23 cellular contexts compared by ENCODE assay signal in the genomic region with DNA sequence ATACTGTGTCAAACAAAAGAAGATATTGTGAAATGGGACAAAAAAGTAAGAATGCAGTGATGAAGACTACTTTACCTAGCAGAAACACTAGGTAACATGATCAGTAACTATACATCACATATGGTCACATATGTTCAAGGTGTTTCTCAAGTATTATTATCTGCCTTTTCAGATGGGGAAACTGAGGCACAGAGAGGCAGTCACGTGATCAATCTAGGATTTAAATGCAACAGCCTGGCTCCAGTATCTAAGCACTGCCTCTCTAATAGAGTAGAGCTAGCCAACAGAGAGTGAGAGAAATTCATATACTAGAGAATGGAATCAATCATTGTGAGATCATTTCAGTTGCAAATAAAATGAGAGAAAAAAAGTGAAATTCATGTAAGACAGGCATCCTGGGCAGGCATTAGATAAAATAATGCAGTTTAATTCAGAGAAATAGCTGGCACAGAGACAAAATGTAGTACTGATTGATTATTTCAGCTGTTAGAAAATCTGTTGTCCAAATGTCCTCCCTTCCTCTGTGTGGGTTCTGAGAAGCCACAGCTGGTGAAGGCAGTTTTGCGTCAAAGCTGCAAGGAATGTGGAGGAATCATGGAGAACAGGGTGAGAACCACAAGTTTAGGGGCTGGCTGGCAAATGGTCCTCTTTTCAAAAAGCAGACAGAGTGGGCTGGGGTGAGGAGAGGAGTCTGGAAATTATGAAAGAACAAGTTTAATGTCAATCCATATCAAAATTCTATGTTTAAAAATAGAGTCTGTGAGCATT. TPM values are rescaled to one million over a fixed set of nuclear protein-coding genes. Genes with fewer than 3 reads are reported as not detected.
A peak's percentile ranks its signal among the peaks of the same experiment; 100 is the strongest.
DNase-seq lines count a peak whose midpoint lies in the region; ATAC-seq, FAIRE-seq and TF ChIP-seq lines count a peak whose summit lies in the region.
"Had no signal": no experiment of that assay in that cellular context is flagged by ENCODE, and none has a peak within 500 bp of the region (broad histone marks: within the 10 kb centered on the region; RNA-seq: fewer than 3 reads in every experiment).

No MANE protein-coding gene starts in this region.

- POLR2A ChIA-PET in GM12878 (lab: Charles Lee), result interaction anchor here (0.6 kb wide), 1 partner anchor 9 kb away, joined by 3 read pairs; no protein-coding TSS in a partner anchor
- POLR2A ChIA-PET in CD8-positive, alpha-beta T cell (lab: Charles Lee), result no interaction called here

- peak overlapping the region; percentile 31 for H3K4me3 Mint-ChIP-seq in glutamatergic neuron (ENCODE audit: unreplicated experiment)
- H3K4me3 Mint-ChIP-seq in CD8-positive, alpha-beta T cell, result no peak overlapping the region
- H3K4me3 Mint-ChIP-seq: activated CD4-positive, alpha-beta T cell treated with anti-CD3 and anti-CD28 coated beads, Interleukin-2, amount 10 ng/mL, durations not matched to agents 7 days and 5 days; activated naive CD8-positive, alpha-beta T cell; natural killer cell treated with Interleukin-12 subunit alpha and Interleukin-12 subunit beta and Interleukin-15 and Interleukin-18, amount 100 ng/mL, for 72 hours; stimulated activated naive CD8-positive, alpha-beta T cell treated with anti-CD3 and anti-CD28 coated beads, Interleukin-15, amount 100 ng/mL, for 72 hours had no signal

- in situ Hi-C loops in GM12878 (cut with MboI), result no loop called here

- H3K36me3 ChIP-seq in GM12878 (ENCODE audit: control insufficient read depth in 2 of 2, insufficient read depth in 2 of 2, low read length in 1 of 2), result no peaks in the 10 kb centered on the region
- H3K36me3 ChIP-seq in CD8-positive, alpha-beta T cell (ENCODE audit: insufficient read depth, low read length), result no peaks in the 10 kb centered on the region
- H3K36me3 ChIP-seq: gastrocnemius medialis, spleen, tibial nerve had no signal

- H3K9me3 Mint-ChIP-seq in glutamatergic neuron (ENCODE audit: unreplicated experiment), result peaks cover 11% of the 10 kb centered on the region
- no peaks in the 10 kb centered on the region for H3K9me3 Mint-ChIP-seq in CD8-positive, alpha-beta T cell
- H3K9me3 Mint-ChIP-seq: activated CD4-positive, alpha-beta T cell treated with anti-CD3 and anti-CD28 coated beads, Interleukin-2, amount 10 ng/mL, durations not matched to agents 7 days and 5 days; natural killer cell treated with Interleukin-12 subunit alpha and Interleukin-12 subunit beta and Interleukin-15 and Interleukin-18, amount 100 ng/mL, for 72 hours; stimulated activated naive CD8-positive, alpha-beta T cell treated with anti-CD3 and anti-CD28 coated beads, Interleukin-15, amount 100 ng/mL, for 72 hours had no signal

- no peak for TF ChIP-seq POLR2A in GM12878 (IDR thresholded peaks at IDR 0.05; ENCODE audit: low read depth, low read length)

- H3K36me3 Mint-ChIP-seq in glutamatergic neuron (ENCODE audit: unreplicated experiment), result no peaks in the 10 kb centered on the region
- H3K36me3 Mint-ChIP-seq in CD8-positive, alpha-beta T cell, result no peaks in the 10 kb centered on the region
- H3K36me3 Mint-ChIP-seq: activated naive CD8-positive, alpha-beta T cell; natural killer cell treated with Interleukin-12 subunit alpha and Interleukin-12 subunit beta and Interleukin-15 and Interleukin-18, amount 100 ng/mL, for 72 hours had no signal

- intact Hi-C loops in GM12878 (cut with micrococcal nuclease; ENCODE audit: unreplicated experiment), result no loop called here
- intact Hi-C loops in CD8-positive, alpha-beta T cell (cut with DNase I, micrococcal nuclease), result loop anchor here in 1 of 2 experiments (10.0 kb wide), 1 partner anchor 254 kb away; no protein-coding TSS in a partner anchor

- H3K4me2 ChIP-seq in GM12878 (ENCODE audit: control insufficient read depth, insufficient read depth), result no peak overlapping the region

- H2AFZ ChIP-seq in GM12878 (ENCODE audit: control insufficient read depth, low read depth, low read length), result no peak overlapping the region

- no peaks in the 10 kb centered on the region; the same call in 1 of the 2 replicates for H4K20me1 ChIP-seq in GM12878 (ENCODE audit: control insufficient read depth, insufficient read depth)

- H3K27me3 Mint-ChIP-seq in glutamatergic neuron (ENCODE audit: unreplicated experiment), result peaks cover 2% of the 10 kb centered on the region
- H3K27me3 Mint-ChIP-seq in CD8-positive, alpha-beta T cell (ENCODE audit: low read depth), result peaks cover 10% of the 10 kb centered on the region
- H3K27me3 Mint-ChIP-seq: activated naive CD8-positive, alpha-beta T cell had no signal

- no peaks in the 10 kb centered on the region for H3K9me3 ChIP-seq in GM12878 (replicated peaks; ENCODE audit: control insufficient read depth, insufficient read depth, low read length)
- no peaks in the 10 kb centered on the region for H3K9me3 ChIP-seq in CD8-positive, alpha-beta T cell (ENCODE audit: low read length)
- H3K9me3 ChIP-seq: gastrocnemius medialis, spleen, tibial nerve had no signal

- no peak overlapping the region for H3K9ac ChIP-seq in GM12878 (ENCODE audit: control insufficient read depth, insufficient read depth, low read length)

- SMC1A ChIA-PET in GM12878 (lab: Charles Lee; ENCODE audit: uncharacterized antibody, unreplicated experiment), result interaction anchor here (1.2 to 1.3 kb wide), 2 partner anchors 21 to 40 kb away, joined by 3 read pairs; no protein-coding TSS in a partner anchor

- no peak for ATAC-seq in GM12878
- no peak for ATAC-seq in CD8-positive, alpha-beta T cell
- ATAC-seq: gastrocnemius medialis; HCT116; natural killer cell treated with Interleukin-12 subunit alpha and Interleukin-12 subunit beta and Interleukin-15 and Interleukin-18, amount 100 ng/mL, for 72 hours; stimulated activated naive CD8-positive, alpha-beta T cell treated with anti-CD3 and anti-CD28 coated beads, Interleukin-15, amount 100 ng/mL, for 72 hours had no signal

- H3K27ac ChIP-seq in GM12878 (ENCODE audit: control insufficient read depth, insufficient read depth), result no peak overlapping the region
- no peak overlapping the region for H3K27ac ChIP-seq in CD8-positive, alpha-beta T cell (ENCODE audit: low read depth, low read length)
- H3K27ac ChIP-seq: gastrocnemius medialis, tibial nerve had no signal

- no peaks in the 10 kb centered on the region for H3K27me3 ChIP-seq in GM12878 (replicated peaks in 1 of 2; ENCODE audit: control insufficient read depth in 2 of 2, insufficient read depth in 2 of 2, low read length in 1 of 2)
- no peaks in the 10 kb centered on the region for H3K27me3 ChIP-seq in CD8-positive, alpha-beta T cell (ENCODE audit: insufficient read depth, low read length)
- H3K27me3 ChIP-seq: gastrocnemius medialis, spleen, tibial nerve had no signal

- H3K4me3 ChIP-seq in GM12878 (no peak overlapping the region), skeletal muscle cell (ENCODE audit: low read depth, low read length) (no peak overlapping the region)
- H3K4me3 ChIP-seq in CD8-positive, alpha-beta T cell (ENCODE audit: low read depth, low read length), result no peak overlapping the region
- H3K4me3 ChIP-seq: gastrocnemius medialis, spleen, tibial nerve had no signal

- peaks cover 25% of the 10 kb centered on the region for H3K4me1 Mint-ChIP-seq in glutamatergic neuron (ENCODE audit: low read depth, unreplicated experiment)
- H3K4me1 Mint-ChIP-seq in CD8-positive, alpha-beta T cell (ENCODE audit: low read depth), result no peaks in the 10 kb centered on the region
- H3K4me1 Mint-ChIP-seq: activated CD4-positive, alpha-beta T cell treated with anti-CD3 and anti-CD28 coated beads, Interleukin-2, amount 10 ng/mL, durations not matched to agents 7 days and 5 days; stimulated activated naive CD8-positive, alpha-beta T cell treated with anti-CD3 and anti-CD28 coated beads, Interleukin-15, amount 100 ng/mL, for 72 hours had no signal

- BruUV-seq in GM12878 (replicated peaks; lab: Mats Ljungman, UMichigan), result no TSS peak

- no peak for TF ChIP-seq RAD21 in GM12878 (IDR thresholded peaks at IDR 0.05; ENCODE audit: insufficient read depth, low read depth, low read length)

- CTCF ChIA-PET in GM12878 (lab: Yijun Ruan, JAX), result no interaction called here
- CTCF ChIA-PET in CD8-positive, alpha-beta T cell (lab: Charles Lee), result interaction anchor here (1.0 kb wide), 1 partner anchor 24 kb away, joined by 3 read pairs; no protein-coding TSS in a partner anchor

- 50% methylated on average over 2 of the region's 2 CpGs for WGBS in GM12878 (ENCODE audit: insufficient coverage, insufficient replicate concordance, low lambda C conversion rate, missing lambda C conversion rate)

- no peak for FAIRE-seq in GM12878 (lab: Jason Lieb, UNC)
- FAIRE-seq: kidney had no signal

- DNase-seq in EH (ENCODE audit: low read depth), result peak; percentile 13
- no peak for DNase-seq in GM12878 (ENCODE audit: low read depth, low spot score)
- DNase-seq in glutamatergic neuron, result no peak
- peak; percentile 71 for DNase-seq in skeletal muscle cell (ENCODE audit: low read depth)
- DNase-seq in stimulated activated CD4-positive, alpha-beta T cell treated with anti-CD3 and anti-CD28 coated beads, Interleukin-2, amount 100 ng/mL, for 24 hours, result no peak
- DNase-seq in CD8-positive, alpha-beta T cell, result no peak
- no peak for DNase-seq in effector CD4-positive, alpha-beta T cell
- DNase-seq: activated CD4-positive, alpha-beta T cell treated with anti-CD3 and anti-CD28 coated beads, Interleukin-2, amount 10 ng/mL, durations not matched to agents 7 days and 5 days; gastrocnemius medialis; kidney; mesenchymal stem cell; NCI-H1105; NCI-H2081 treated with DMSO at 0.1 percent for 48 hours; NCI-H524 treated with DMSO at 0.1 percent for 48 hours; posterior cingulate gyrus; spleen; stimulated activated CD4-positive, alpha-beta T cell treated with anti-CD3 and anti-CD28 coated beads, Interleukin-4, amount 100 ng/mL, for 4 hours; stimulated activated naive CD8-positive, alpha-beta T cell treated with anti-CD3 and anti-CD28 coated beads, Interleukin-15, amount 100 ng/mL, for 72 hours; T-helper 1 cell had no signal

- no peak for TF ChIP-seq EP300 in GM12878 (IDR thresholded peaks at IDR 0.05; ENCODE audit: borderline replicate concordance in 1 of 2, control insufficient read depth in 1 of 2, low read depth in 2 of 2, low read length in 2 of 2)

- H3K79me2 ChIP-seq in GM12878 (ENCODE audit: control insufficient read depth, insufficient read depth, low read length), result no peaks in the 10 kb centered on the region

- RAD21 ChIA-PET in GM12878 (lab: Charles Lee; ENCODE audit: unreplicated experiment), result no interaction called here

- no peaks in the 10 kb centered on the region for H3K4me1 ChIP-seq in GM12878 (ENCODE audit: control insufficient read depth, insufficient read depth, low read length)
- no peaks in the 10 kb centered on the region for H3K4me1 ChIP-seq in CD8-positive, alpha-beta T cell (ENCODE audit: insufficient read depth, low read length)
- H3K4me1 ChIP-seq: gastrocnemius medialis, spleen, tibial nerve had no signal

- H3K27ac Mint-ChIP-seq in glutamatergic neuron (ENCODE audit: unreplicated experiment), result peak overlapping the region; percentile 56
- H3K27ac Mint-ChIP-seq in CD8-positive, alpha-beta T cell, result no peak overlapping the region
- H3K27ac Mint-ChIP-seq: activated CD4-positive, alpha-beta T cell treated with anti-CD3 and anti-CD28 coated beads, Interleukin-2, amount 10 ng/mL, durations not matched to agents 7 days and 5 days; activated naive CD8-positive, alpha-beta T cell; natural killer cell treated with Interleukin-12 subunit alpha and Interleukin-12 subunit beta and Interleukin-15 and Interleukin-18, amount 100 ng/mL, for 72 hours had no signal

- no peak for TF ChIP-seq CTCF in GM12878 (IDR thresholded peaks at IDR 0.05 in 2 of 3, conservative IDR thresholded peaks at IDR 0.05 in 1 of 3; ENCODE audit: control insufficient read depth in 2 of 3, extremely low read depth in 1 of 3, insufficient read depth in 1 of 3, low read depth in 3 of 3, low read length in 3 of 3)
- TF ChIP-seq CTCF in glutamatergic neuron (IDR thresholded peaks at IDR 0.05; ENCODE audit: partially characterized antibody, unreplicated experiment), result no peak
- no peak for TF ChIP-seq CTCF in CD8-positive, alpha-beta T cell (IDR thresholded peaks at IDR 0.05)

RNA-seq across cellular contexts. Expression of a gene that starts 26.0 kb away (rescaled TPM):
- not detected in 2 replicates for total RNA-seq in GM12878 (2013; cell fraction: nucleolus; rRNA removed)
- not detected in 2 replicates for total RNA-seq in GM12878 (2014; rRNA removed)
- total RNA-seq in GM12878 (2014; rRNA removed; fragmentation: Illumina TruSeq; extraction: Trizol), result not detected in 2 replicates
- not detected in 2 replicates for total RNA-seq in GM12878 (2021)
- polyA plus RNA-seq in GM12878 (2011; ENCODE audit: low read depth), result not detected
- polyA plus RNA-seq in GM12878 (2011; rRNA removed), result 0.04 and 0.12 TPM in 2 replicates
- polyA plus RNA-seq in GM12878 (2011; cell fraction: cytosol; rRNA removed), result 0.12 and 0.13 TPM in 2 replicates
- 0.16 and 0.27 TPM in 2 replicates for polyA plus RNA-seq in GM12878 (2011; cell fraction: nucleus; rRNA removed)
- polyA plus RNA-seq in GM12878 (2012), result not detected in 2 replicates
- not detected in 2 replicates for polyA plus RNA-seq in GM12878 (2014; fragmentation: Illumina TruSeq; extraction: Trizol)
- not detected for polyA plus RNA-seq in GM12878 (2014; fragmentation: Nextera tagmentation; extraction: Ambion mirVana)
- not detected in 2 replicates for polyA plus RNA-seq in GM12878 (2014; rRNA removed)
- not detected for polyA plus RNA-seq in GM12878 (2016; fragmentation: Nextera tagmentation; extraction: Ambion mirVana)
- polyA minus RNA-seq in GM12878 (2011; rRNA and poly(A)+ RNA removed), result 0.07 TPM in 1 of 2 replicates, not detected in the other
- not detected in 2 replicates for polyA minus RNA-seq in GM12878 (2011; cell fraction: cytosol; rRNA and poly(A)+ RNA removed)
- polyA minus RNA-seq in GM12878 (2011; cell fraction: nucleus; rRNA and poly(A)+ RNA removed), result not detected in 2 replicates
- total RNA-seq in glutamatergic neuron (ENCODE audit: unreplicated experiment), result not detected
- under 1 TPM; 0.30 to 0.42 TPM for total RNA-seq in CD8-positive, alpha-beta T cell
- total RNA-seq: activated CD4-positive, alpha-beta T cell treated with anti-CD3 and anti-CD28 coated beads, Interleukin-2, amount 10 ng/mL, durations not matched to agents 7 days and 5 days; gastrocnemius medialis; kidney; natural killer cell treated with Interleukin-12 subunit alpha and Interleukin-12 subunit beta and Interleukin-15 and Interleukin-18, amount 100 ng/mL, for 72 hours had no signal

RNA-seq across cellular contexts. Expression of a gene that starts 42.2 kb away (rescaled TPM):
- 49.2 and 54.5 TPM in 2 replicates for total RNA-seq in GM12878 (2013; cell fraction: nucleolus; rRNA removed)
- total RNA-seq in GM12878 (2014; rRNA removed) (101 and 122 TPM in 2 replicates), GM12878 (2014; rRNA removed; fragmentation: Illumina TruSeq; extraction: Trizol) (150 and 156 TPM in 2 replicates), GM12878 (2021) (102 and 108 TPM in 2 replicates), glutamatergic neuron (ENCODE audit: unreplicated experiment) (250 TPM)
- polyA plus RNA-seq in GM12878 (2011; ENCODE audit: low read depth), result 98.6 TPM
- polyA plus RNA-seq in GM12878 (2011; rRNA removed) (166 and 189 TPM in 2 replicates), GM12878 (2014; fragmentation: Illumina TruSeq; extraction: Trizol) (172 and 208 TPM in 2 replicates), GM12878 (2014; fragmentation: Nextera tagmentation; extraction: Ambion mirVana) (100 to 1,000 TPM; 218 to 249 TPM), GM12878 (2014; rRNA removed) (97.2 and 120 TPM in 2 replicates), GM12878 (2016; fragmentation: Nextera tagmentation; extraction: Ambion mirVana) (100 to 1,000 TPM; 201 to 203 TPM)
- 121 and 124 TPM in 2 replicates for polyA plus RNA-seq in GM12878 (2011; cell fraction: cytosol; rRNA removed)
- 106 and 126 TPM in 2 replicates for polyA plus RNA-seq in GM12878 (2011; cell fraction: nucleus; rRNA removed)
- 94.2 and 108 TPM in 2 replicates for polyA plus RNA-seq in GM12878 (2012)
- 68.4 and 109 TPM in 2 replicates for polyA minus RNA-seq in GM12878 (2011; rRNA and poly(A)+ RNA removed)
- 80.8 and 85.0 TPM in 2 replicates for polyA minus RNA-seq in GM12878 (2011; cell fraction: cytosol; rRNA and poly(A)+ RNA removed)
- polyA minus RNA-seq in GM12878 (2011; cell fraction: nucleus; rRNA and poly(A)+ RNA removed), result 26.1 and 35.2 TPM in 2 replicates
- total RNA-seq in CD8-positive, alpha-beta T cell, result 10 to 100 TPM; 26.8 to 28.2 TPM

Comparison
In these comparisons a context has a peak if more than half of its experiments do, and no peak if none do; other contexts are left out.
1. DNase-seq: peak in EH (single experiment) and skeletal muscle cell (single experiment); none in GM12878 (single experiment), glutamatergic neuron (single experiment), stimulated activated CD4-positive, alpha-beta T cell treated with anti-CD3 and anti-CD28 coated beads, Interleukin-2, amount 100 ng/mL, for 24 hours (0 of 2), CD8-positive, alpha-beta T cell (0 of 7) and effector CD4-positive, alpha-beta T cell (single experiment).